15 cellular contexts compared by ENCODE assay signal in the genomic region with DNA sequence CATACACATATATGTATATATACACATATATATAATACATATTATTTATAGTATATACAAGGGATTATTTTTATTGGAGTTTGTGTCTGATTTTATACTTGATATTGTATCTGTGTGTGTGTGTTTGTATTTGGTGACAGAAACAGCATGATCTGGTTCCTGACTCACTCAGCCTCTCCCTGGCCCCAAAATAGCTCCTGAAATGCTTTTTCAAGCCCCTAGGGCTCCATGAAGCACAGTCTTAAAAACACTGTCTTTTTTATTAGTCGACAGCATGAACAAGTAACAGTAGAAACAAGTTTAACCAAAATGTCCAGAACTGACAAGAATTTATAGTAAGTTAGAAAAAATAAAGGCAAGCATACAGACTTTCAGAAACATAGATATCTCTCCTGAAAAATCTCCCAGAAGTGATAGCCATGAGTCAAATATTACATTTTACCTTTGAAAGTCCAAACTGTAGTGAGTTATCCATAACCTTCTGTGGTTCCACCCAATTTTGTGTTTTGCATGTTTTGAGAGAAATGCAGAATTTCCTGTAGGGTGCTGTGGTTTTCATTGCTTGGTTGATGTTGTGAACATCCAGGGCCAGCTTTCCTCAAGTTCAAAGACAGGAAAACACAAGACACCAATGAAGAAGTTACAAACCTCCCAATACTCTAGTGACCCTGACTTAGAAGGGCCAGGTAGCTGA.
A peak's percentile ranks its signal among the peaks of the same experiment; 100 is the strongest.
DNase-seq lines count a peak whose midpoint lies in the region; ATAC-seq and FAIRE-seq lines count a peak whose summit lies in the region.
"Had no signal": no experiment of that assay in that cellular context is flagged by ENCODE, and none has a peak within 500 bp of the region (broad histone marks: within the 10 kb centered on the region; RNA-seq: fewer than 3 reads in every experiment).

No MANE protein-coding gene starts in this region.

- H3K27me3 Mint-ChIP-seq in T-helper 1 cell treated with Interleukin-12 subunit alpha and Interleukin-12 subunit beta and Interleukin-4 antibody, amounts not matched to agents 30 μg/mL and 1 μg/mL, for 36 hours (ENCODE audit: low read depth) = no peaks in the 10 kb centered on the region
- no peaks in the 10 kb centered on the region for H3K27me3 Mint-ChIP-seq in effector memory CD8-positive, alpha-beta T cell

- peak overlapping the region in 1 of 2 donors; percentile 69 for H3K27ac Mint-ChIP-seq in activated naive CD4-positive, alpha-beta T cell treated with anti-CD3 and anti-CD28 coated beads, Interleukin-2, amount 50 U/mL, for 72 hours
- H3K27ac Mint-ChIP-seq in T-helper 1 cell treated with Interleukin-12 subunit alpha and Interleukin-12 subunit beta and Interleukin-4 antibody, amounts not matched to agents 30 μg/mL and 1 μg/mL, for 36 hours = peak overlapping the region; percentile 69
- peak overlapping the region; percentile 50 to 89 for H3K27ac Mint-ChIP-seq in effector memory CD8-positive, alpha-beta T cell
- H3K27ac Mint-ChIP-seq: GM23338 had no signal

- H3K4me1 Mint-ChIP-seq in T-helper 1 cell treated with Interleukin-12 subunit alpha and Interleukin-12 subunit beta and Interleukin-4 antibody, amounts not matched to agents 30 μg/mL and 1 μg/mL, for 36 hours (ENCODE audit: low read depth) = peaks cover 66% of the 10 kb centered on the region
- H3K4me1 Mint-ChIP-seq in effector memory CD8-positive, alpha-beta T cell (ENCODE audit: low read depth in 2 of 2) = peaks cover 21 to 33% of the 10 kb centered on the region in 2 donors

- DNase-seq in activated naive CD4-positive, alpha-beta T cell treated with anti-CD3 and anti-CD28 coated beads, Interleukin-2, amount 50 U/mL, for 72 hours (ENCODE audit: low spot score in 2 of 2) = no peak
- DNase-seq in activated naive CD4-positive, alpha-beta T cell treated with Interleukin-2 at 50 U/mL for 16 hours = no peak
- DNase-seq in effector memory CD8-positive, alpha-beta T cell = no peak
- DNase-seq in stromal cell of bone marrow (ENCODE audit: low read depth) = peak; percentile 65
- DNase-seq in frontal cortex (ENCODE audit: low spot score in 2 of 2) = no peak
- DNase-seq in NOMO-1 treated with dmso at 0.1 percent for 144 hours (lab: John Stamatoyannopoulos, UW; ENCODE audit: unreplicated experiment) = no peak
- DNase-seq in activated CD4-positive, CD25-positive, alpha-beta regulatory T cell treated with anti-CD3 and anti-CD28 coated beads, Interleukin-2, amount 50 U/mL, for 72 hours = no peak
- DNase-seq: DMS79 treated with DMSO at 0.1 percent for 48 hours, kidney, NCI-H1436 treated with DMSO at 0.1 percent for 48 hours, NCI-H446 treated with DMSO at 0.1 percent for 48 hours, uterus had no signal

- no peaks in the 10 kb centered on the region for H3K36me3 Mint-ChIP-seq in activated naive CD4-positive, alpha-beta T cell treated with anti-CD3 and anti-CD28 coated beads, Interleukin-2, amount 50 U/mL, for 72 hours
- H3K36me3 Mint-ChIP-seq in T-helper 1 cell treated with Interleukin-12 subunit alpha and Interleukin-12 subunit beta and Interleukin-4 antibody, amounts not matched to agents 30 μg/mL and 1 μg/mL, for 36 hours (ENCODE audit: low read depth) = peaks cover 8% of the 10 kb centered on the region
- no peaks in the 10 kb centered on the region for H3K36me3 Mint-ChIP-seq in effector memory CD8-positive, alpha-beta T cell (ENCODE audit: insufficient read depth)

- FAIRE-seq in frontal cortex (lab: Jason Lieb, UNC) = no peak

- peaks cover 0 to 5% of the 10 kb centered on the region in 2 donors for H3K9me3 Mint-ChIP-seq in activated naive CD4-positive, alpha-beta T cell treated with anti-CD3 and anti-CD28 coated beads, Interleukin-2, amount 50 U/mL, for 72 hours
- H3K9me3 Mint-ChIP-seq in T-helper 1 cell treated with Interleukin-12 subunit alpha and Interleukin-12 subunit beta and Interleukin-4 antibody, amounts not matched to agents 30 μg/mL and 1 μg/mL, for 36 hours = peaks cover 4% of the 10 kb centered on the region
- no peaks in the 10 kb centered on the region for H3K9me3 Mint-ChIP-seq in effector memory CD8-positive, alpha-beta T cell
- H3K9me3 Mint-ChIP-seq: GM23338 had no signal

- H3K4me3 Mint-ChIP-seq in T-helper 1 cell treated with Interleukin-12 subunit alpha and Interleukin-12 subunit beta and Interleukin-4 antibody, amounts not matched to agents 30 μg/mL and 1 μg/mL, for 36 hours = peak overlapping the region; percentile 45
- H3K4me3 Mint-ChIP-seq in effector memory CD8-positive, alpha-beta T cell = peak overlapping the region; percentile 26 to 66
- H3K4me3 Mint-ChIP-seq: GM23338 had no signal

- peak; percentile 59 to 66 for ATAC-seq in activated naive CD4-positive, alpha-beta T cell treated with anti-CD3 and anti-CD28 coated beads, Interleukin-2, amount 50 U/mL, for 72 hours
- ATAC-seq in effector memory CD8-positive, alpha-beta T cell (replicated peaks) = peak; percentile 18
- ATAC-seq: GM23338, Panc1 had no signal
